ENCODE assay signal across 19 cellular contexts in the genomic region with DNA sequence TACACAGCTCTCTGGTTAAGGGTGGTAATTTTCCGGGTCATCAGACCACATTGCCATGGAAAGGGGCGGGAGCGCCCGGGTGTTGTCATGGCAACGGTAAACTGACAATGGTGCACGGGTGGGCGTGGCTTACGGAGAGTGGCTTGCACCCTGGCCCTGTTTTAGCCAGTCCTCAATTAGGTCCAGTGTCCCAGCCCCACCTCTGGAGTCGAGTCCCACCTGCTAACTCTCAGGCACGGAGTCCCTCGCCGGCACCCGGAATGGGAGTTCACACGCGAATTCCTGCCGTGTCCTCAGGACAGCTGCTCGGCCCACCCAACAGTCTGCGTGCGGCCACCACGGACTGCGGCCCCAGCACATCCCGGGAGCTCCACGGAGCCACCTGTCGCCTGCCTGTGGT. TPM values are rescaled to one million over a fixed set of nuclear protein-coding genes. Genes with fewer than 3 reads are reported as not detected.
A peak's percentile ranks its signal among the peaks of the same experiment; 100 is the strongest.
DNase-seq lines count a peak whose midpoint lies in the region; ATAC-seq, FAIRE-seq and TF ChIP-seq lines count a peak whose summit lies in the region.
"Had no signal": no experiment of that assay in that cellular context is flagged by ENCODE, and none has a peak within 500 bp of the region (broad histone marks: within the 10 kb centered on the region; RNA-seq: fewer than 3 reads in every experiment).

No MANE protein-coding gene starts in this region.

- H3K4me3 ChIP-seq in GM23338 (no peak overlapping the region), K562 (no peak overlapping the region), neural progenitor cell (no peak overlapping the region)

- no peak overlapping the region for H3K4me3 Mint-ChIP-seq in GM23338
- H3K4me3 Mint-ChIP-seq in neural progenitor cell = no peak overlapping the region
- H3K4me3 Mint-ChIP-seq: B cell; CD4-positive, CD25-positive, alpha-beta regulatory T cell; HFFc6 had no signal

- 87% methylated on average over 20 of the region's 24 CpGs for WGBS in K562 (ENCODE audit: insufficient coverage, low coverage, missing lambda C conversion rate)

- H3K27ac Mint-ChIP-seq in GM23338 (no peak overlapping the region), neural progenitor cell (no peak overlapping the region)
- H3K27ac Mint-ChIP-seq: B cell; CD4-positive, CD25-positive, alpha-beta regulatory T cell; HFFc6 had no signal

- no peaks in the 10 kb centered on the region for H3K9me3 ChIP-seq in K562 (replicated peaks; ENCODE audit: control insufficient read depth, insufficient read depth, low read depth, low read length)
- H3K9me3 ChIP-seq in neural progenitor cell (ENCODE audit: low read depth) = no peaks in the 10 kb centered on the region
- H3K9me3 ChIP-seq: Caco-2 had no signal

- in situ Hi-C loops in K562 (cut with MboI) = no loop called here

- no peak for TF ChIP-seq CTCF in GM23338 (conservative IDR thresholded peaks at IDR 0.05; ENCODE audit: low read depth in 2 of 2)
- TF ChIP-seq CTCF in K562 (IDR thresholded peaks at IDR 0.05 in 2 of 3, conservative IDR thresholded peaks at IDR 0.05 in 1 of 3; ENCODE audit: insufficient read depth in 2 of 3, low read depth in 1 of 3, low read length in 3 of 3) = no peak
- TF ChIP-seq CTCF in neural progenitor cell (IDR thresholded peaks at IDR 0.05) = no peak
- TF ChIP-seq CTCF in GM10248 (IDR thresholded peaks at IDR 0.05; ENCODE audit: control extremely low read depth, extremely low read depth, low read depth, missing control alignments) = no peak

- no peaks in the 10 kb centered on the region; the same call in 1 of the 2 replicates for H3K4me1 ChIP-seq in GM23338 (ENCODE audit: insufficient read depth)
- peaks cover 0 to 20% of the 10 kb centered on the region in 2 experiments; a peak in 1 of 5 replicates for H3K4me1 ChIP-seq in K562 (replicated peaks in 1 of 2; ENCODE audit: control insufficient read depth in 2 of 2, insufficient read depth in 2 of 2, low read length in 2 of 2)
- H3K4me1 ChIP-seq in neural progenitor cell = peaks cover 12% of the 10 kb centered on the region
- H3K4me1 ChIP-seq: Caco-2 had no signal

- H3K27ac ChIP-seq in GM23338 (ENCODE audit: low read depth) (no peak overlapping the region), K562 (ENCODE audit: extremely low read depth, low read depth, low read length) (no peak overlapping the region), neural progenitor cell (no peak overlapping the region)
- H3K27ac ChIP-seq: KMS-11 had no signal

- DNase-seq in NCI-H748 (lab: John Stamatoyannopoulos, UW; ENCODE audit: unreplicated experiment) = peak; percentile 46
- DNase-seq in NCI-H748 treated with DMSO at 0.1 percent for 48 hours (lab: John Stamatoyannopoulos, UW) = no peak
- peak; percentile 44 for DNase-seq in GM23338 (ENCODE audit: low spot score)
- DNase-seq in K562 (ENCODE audit: extremely low read depth in 1 of 4, low spot score in 3 of 4) = peak; percentile 23 to 46 (median 42)
- DNase-seq in neural progenitor cell (ENCODE audit: low spot score) = peak; percentile 60
- no peak for DNase-seq in C1 segment of cervical spinal cord (lab: John Stamatoyannopoulos, UW)
- no peak for DNase-seq in GM10248 (ENCODE audit: extremely low spot score)
- DNase-seq in GM03348 (ENCODE audit: low spot score) = no peak
- DNase-seq: Caco-2; CD4-positive, CD25-positive, alpha-beta regulatory T cell; EL; HFFc6; NCI-H1436 treated with DMSO at 0.1 percent for 48 hours; NCI-H2029 treated with DMSO at 0.1 percent for 48 hours; NCI-H510A treated with DMSO at 0.1 percent for 48 hours; SW 1271 had no signal

- H3K36me3 Mint-ChIP-seq in GM23338 (ENCODE audit: low read depth) = peaks cover 51% of the 10 kb centered on the region
- H3K36me3 Mint-ChIP-seq in neural progenitor cell = peaks cover 5% of the 10 kb centered on the region

- H3F3A ChIP-seq in GM23338 (replicated peaks; ENCODE audit: low read depth) = no peaks in the 10 kb centered on the region
- H3F3A ChIP-seq in neural progenitor cell (ENCODE audit: low read depth) = peaks cover 3% of the 10 kb centered on the region

- H4K20me1 ChIP-seq in GM23338 (replicated peaks; ENCODE audit: insufficient read depth) (no peaks in the 10 kb centered on the region), K562 (replicated peaks; ENCODE audit: control insufficient read depth, insufficient read depth, low read length) (no peaks in the 10 kb centered on the region), neural progenitor cell (ENCODE audit: low read depth) (no peaks in the 10 kb centered on the region)

- H3K4me2 ChIP-seq in GM23338 = no peak overlapping the region
- no peak overlapping the region for H3K4me2 ChIP-seq in K562 (ENCODE audit: insufficient read depth, low read length)
- no peak overlapping the region for H3K4me2 ChIP-seq in neural progenitor cell
- H3K4me2 ChIP-seq: KMS-11 had no signal

- FAIRE-seq in K562 (lab: Jason Lieb, UNC) = no peak

- H3K4me1 Mint-ChIP-seq in GM23338 (peaks cover 12% of the 10 kb centered on the region), neural progenitor cell (peaks cover 45% of the 10 kb centered on the region)
- H3K4me1 Mint-ChIP-seq: B cell had no signal

- TF ChIP-seq RAD21 in K562 (CRISPR knock-in tag; conservative IDR thresholded peaks at IDR 0.05 in 1 of 2, IDR thresholded peaks at IDR 0.05 in 1 of 2) = no peak

- H3K79me2 ChIP-seq in GM23338 (replicated peaks; ENCODE audit: insufficient read depth) (no peaks in the 10 kb centered on the region), K562 (ENCODE audit: control insufficient read depth, insufficient read depth, low read length) (no peaks in the 10 kb centered on the region), neural progenitor cell (ENCODE audit: low read depth) (no peaks in the 10 kb centered on the region)

- no peak for TF ChIP-seq EP300 in K562 (IDR thresholded peaks at IDR 0.05; ENCODE audit: low read length)

- H3K27me3 ChIP-seq in GM23338 (ENCODE audit: insufficient read depth) (no peaks in the 10 kb centered on the region), K562 (ENCODE audit: control insufficient read depth in 2 of 2, insufficient read depth in 2 of 2, low read length in 2 of 2) (no peaks in the 10 kb centered on the region), neural progenitor cell (no peaks in the 10 kb centered on the region)

- H3K9ac ChIP-seq in K562 (ENCODE audit: insufficient read depth in 1 of 2, low read depth in 2 of 2, low read length in 2 of 2) (peak overlapping the region in 1 of 2 experiments; percentile 9; a peak in 1 of 4 replicates), neural progenitor cell (no peak overlapping the region)
- H3K9ac ChIP-seq: KMS-11 had no signal

- peaks cover 8% of the 10 kb centered on the region; the same call in 2 of the 3 replicates for H3K9me3 Mint-ChIP-seq in GM23338
- no peaks in the 10 kb centered on the region for H3K9me3 Mint-ChIP-seq in neural progenitor cell
- H3K9me3 Mint-ChIP-seq: CD4-positive, CD25-positive, alpha-beta regulatory T cell; HFFc6 had no signal

- no peaks in the 10 kb centered on the region for H3K36me3 ChIP-seq in GM23338 (ENCODE audit: insufficient read depth)
- peaks cover 21% of the 10 kb centered on the region; the same call in 2 of the 3 replicates for H3K36me3 ChIP-seq in K562 (ENCODE audit: control insufficient read depth, insufficient read depth, low read length)
- H3K36me3 ChIP-seq in neural progenitor cell = no peaks in the 10 kb centered on the region

- POLR2A ChIA-PET in K562 (lab: Yijun Ruan, JAX) = no interaction called here
- POLR2A ChIA-PET in GM10248 (lab: Yijun Ruan, JAX) = no interaction called here

- intact Hi-C loops in K562 (cut with micrococcal nuclease) = no loop called here

- no TSS peak for BruUV-seq in K562 (replicated peaks; lab: Mats Ljungman, UMichigan)

- TF ChIP-seq POLR2A in K562 (conservative IDR thresholded peaks at IDR 0.05) = no peak

- peaks cover 4% of the 10 kb centered on the region for H3K9me1 ChIP-seq in K562 (ENCODE audit: control insufficient read depth, insufficient read depth, low read length)

- ATAC-seq in GM23338 (no peak; the same call in 2 of the 3 replicates), K562 (peak; percentile 50; the same call in 1 of the 3 replicates)
- ATAC-seq: Panc1 had no signal

- CTCF ChIA-PET in K562 (lab: Yijun Ruan, JAX; ENCODE audit: low intra/inter-chr PET ratio) = no interaction called here
- CTCF ChIA-PET in GM10248 (lab: Yijun Ruan, JAX) = interaction anchor here (0.7 to 1.5 kb wide), 2 partner anchors 22 to 64 kb away, joined by 3 read pairs; no protein-coding TSS in a partner anchor

- H3K27me3 Mint-ChIP-seq in GM23338 (ENCODE audit: insufficient read depth, low read depth, poor library complexity) (peaks cover 22% of the 10 kb centered on the region), neural progenitor cell (ENCODE audit: insufficient read depth, low read depth) (peaks cover 15% of the 10 kb centered on the region)
- H3K27me3 Mint-ChIP-seq: B cell; CD4-positive, CD25-positive, alpha-beta regulatory T cell had no signal

- H3K9me2 ChIP-seq in GM23338 (ENCODE audit: insufficient read depth) = no peaks in the 10 kb centered on the region

- no peak overlapping the region for H2AFZ ChIP-seq in GM23338
- H2AFZ ChIP-seq in K562 (ENCODE audit: low read depth, low read length) = no peak overlapping the region
- H2AFZ ChIP-seq in neural progenitor cell (replicated peaks) = no peak overlapping the region

TF ChIP-seq in GM23338, 12 proteins besides CTCF, POLR2A, EP300 and RAD21 (continues in another document):
- no peak for TF ChIP-seq POLR2AphosphoS5 (IDR thresholded peaks at IDR 0.05; ENCODE audit: low read depth)

RNA-seq across cellular contexts. Expression of a gene that starts 58.3 kb away (rescaled TPM):
- total RNA-seq in GM23338 (2014; rRNA removed; shearing (Covaris generic)) = 32.2 and 43.1 TPM in 2 replicates
- polyA plus RNA-seq in GM23338 (2016; fragmentation: Nextera tagmentation; extraction: Ambion mirVana) = 35.6 and 39.5 TPM in 2 replicates
- 21.5 and 51.6 TPM in 2 replicates for total RNA-seq in K562 (2011; cell fraction: chromatin; rRNA removed; ENCODE audit: low replicate concordance)
- 36.1 and 57.4 TPM in 2 replicates for total RNA-seq in K562 (2011; cell fraction: nucleolus; rRNA removed)
- total RNA-seq in K562 (2011; cell fraction: nucleoplasm; rRNA removed) = 30.2 and 38.4 TPM in 2 replicates
- 8.1 and 10.0 TPM in 2 replicates for total RNA-seq in K562 (2014; rRNA removed)
- 3.6 and 5.0 TPM in 2 replicates for total RNA-seq in K562 (2014; rRNA removed; fragmentation: Illumina TruSeq; extraction: Trizol)
- 4.6 and 6.1 TPM in 2 replicates for total RNA-seq in K562 (2015; rRNA removed; fragmentation: Illumina TruSeq; extraction: Trizol)
- 9.8 and 10.2 TPM in 2 replicates for total RNA-seq in K562 (2021)
- polyA plus RNA-seq in K562 (2011; rRNA removed) = 7.9 TPM in 2 replicates
- polyA plus RNA-seq in K562 (2011; cell fraction: cytosol; rRNA removed) = 5.2 and 10.8 TPM in 2 replicates
- 13.3 and 32.6 TPM in 2 replicates for polyA plus RNA-seq in K562 (2011; cell fraction: nucleus; rRNA removed)
- 6.4 and 9.1 TPM in 2 replicates for polyA plus RNA-seq in K562 (2012)
- polyA plus RNA-seq in K562 (2014; fragmentation: Illumina TruSeq; extraction: Trizol) = 2.5 and 4.7 TPM in 2 replicates
- polyA plus RNA-seq in K562 (2014; fragmentation: Nextera tagmentation; extraction: Ambion mirVana) = 1 to 10 TPM; 3.9 to 9.5 TPM
- 2.6 and 3.6 TPM in 2 replicates for polyA plus RNA-seq in K562 (2014; rRNA removed)
- 24.4 and 37.5 TPM in 2 replicates for polyA minus RNA-seq in K562 (2011; rRNA and poly(A)+ RNA removed)
- polyA minus RNA-seq in K562 (2011; cell fraction: cytosol; rRNA and poly(A)+ RNA removed) = 34.5 and 45.2 TPM in 2 replicates
- 11.0 and 13.5 TPM in 2 replicates for polyA minus RNA-seq in K562 (2011; cell fraction: nucleus; rRNA and poly(A)+ RNA removed)
- total RNA-seq in neural progenitor cell (ENCODE audit: low replicate concordance) = 9.8 and 13.7 TPM in 2 replicates
- polyA plus RNA-seq: CD4-positive, CD25-positive, alpha-beta regulatory T cell had no signal

Comparison
In these comparisons a context has a peak if more than half of its experiments do, and no peak if none do; other contexts are left out.
1. DNase-seq: peak in NCI-H748 (single experiment), GM23338 (single experiment), K562 (4 of 4) and neural progenitor cell (single experiment); none in NCI-H748 treated with DMSO at 0.1 percent for 48 hours (single experiment), C1 segment of cervical spinal cord (0 of 14), GM10248 (single experiment) and GM03348 (single experiment).